Comparison of ENCODE assay signal across 27 cellular contexts in the genomic region with DNA sequence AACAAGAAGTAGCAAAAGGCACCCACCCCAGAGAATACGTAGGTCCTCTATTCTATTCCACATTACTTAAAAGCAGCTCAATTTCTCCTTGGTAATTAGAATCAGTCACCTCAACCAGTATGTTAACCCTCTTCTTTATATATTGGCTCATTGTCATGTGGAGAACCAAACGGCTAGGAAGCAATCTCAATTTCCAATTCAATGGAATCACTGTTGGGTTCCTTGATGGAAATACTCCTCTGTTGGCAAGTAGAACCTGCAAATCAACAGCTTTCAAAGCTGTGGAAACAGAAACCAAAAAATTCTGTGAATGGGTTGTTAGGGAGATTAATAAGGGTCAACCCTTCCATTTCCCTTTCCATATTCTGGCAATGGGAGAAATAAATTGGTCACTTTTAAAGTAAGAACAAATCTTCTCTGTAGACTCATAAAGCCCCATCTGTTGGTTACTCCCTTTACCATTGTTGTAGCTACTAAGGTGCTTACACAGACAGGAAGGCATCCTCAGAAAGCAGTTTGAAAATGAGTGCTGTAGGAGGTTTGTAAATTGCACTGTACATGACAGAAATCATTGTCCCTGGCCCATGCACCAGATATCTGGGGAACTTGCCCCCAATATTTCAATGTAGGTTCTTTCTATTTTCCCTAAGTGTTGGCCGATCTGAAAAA.
"Had no signal": no experiment of that assay in that cellular context is flagged by ENCODE, and none has a peak within 500 bp of the region (broad histone marks: within the 10 kb centered on the region; RNA-seq: fewer than 3 reads in every experiment).

No MANE protein-coding gene starts in this region.

- H3K4me3 ChIP-seq: coronary artery, gastrocnemius medialis, heart right ventricle, left ventricle myocardium inferior, lung, neural progenitor cell, pancreas, suprapubic skin, tibial artery, upper lobe of left lung, uterus had no signal

- H3K9ac ChIP-seq: neural progenitor cell had no signal

- H3K4me1 ChIP-seq: gastrocnemius medialis, heart right ventricle, left ventricle myocardium inferior, neural progenitor cell, pancreas, suprapubic skin, tibial artery, upper lobe of left lung, uterus had no signal

- H3K36me3 ChIP-seq: gastrocnemius medialis, heart right ventricle, left ventricle myocardium inferior, neural progenitor cell, pancreas, suprapubic skin, tibial artery, upper lobe of left lung, uterus had no signal

- H3K9me3 ChIP-seq: gastrocnemius medialis, pancreas, tibial artery, uterus had no signal

- DNase-seq: effector CD4-positive, alpha-beta T cell; endodermal cell; gastrocnemius medialis; heart right ventricle; hypothalamus; immature natural killer cell; left ventricle myocardium inferior; mesenchymal stem cell; midbrain; nucleus accumbens; pancreas; right cardiac atrium; small intestine; stimulated activated CD4-positive, alpha-beta T cell treated with anti-CD3 and anti-CD28 coated beads, Interleukin-12 subunit alpha, Interleukin-12 subunit beta, amount 100 ng/mL, for 4 hours; stimulated activated CD4-positive, alpha-beta T cell treated with anti-CD3 and anti-CD28 coated beads, Interleukin-2, amount 100 ng/mL, for 48 hours; stimulated activated CD8-positive, alpha-beta memory T cell treated with anti-CD3 and anti-CD28 coated beads, Interleukin-4, amount 100 ng/mL, for 48 hours; stimulated activated naive CD8-positive, alpha-beta T cell treated with anti-CD3 and anti-CD28 coated beads, Interleukin-15, Interleukin-2, amounts not matched to agents 100 U/mL and 50 U/mL, for 24 hours; tibial artery; upper lobe of left lung; uterus had no signal

- H2AFZ ChIP-seq: neural progenitor cell had no signal

- FAIRE-seq: keratinocyte, pancreas, small intestine had no signal

- H3K4me2 ChIP-seq: neural progenitor cell had no signal

- ATAC-seq: gastrocnemius medialis; heart right ventricle; natural killer cell treated with Interleukin-12 subunit alpha and Interleukin-12 subunit beta and Interleukin-15 and Interleukin-18, amount 100 ng/mL, for 72 hours; pancreas; right cardiac atrium; stimulated activated effector memory CD8-positive, alpha-beta T cell treated with anti-CD3 and anti-CD28 coated beads, Interleukin-12 subunit alpha, Interleukin-12 subunit beta, amount 100 ng/mL, for 72 hours; stimulated activated naive CD8-positive, alpha-beta T cell treated with anti-CD3 and anti-CD28 coated beads, Interleukin-15, Interleukin-2, amounts not matched to agents 100 U/mL and 50 U/mL, for 24 hours had no signal

- H3K27me3 ChIP-seq: gastrocnemius medialis, heart right ventricle, neural progenitor cell, pancreas, suprapubic skin, tibial artery, upper lobe of left lung, uterus had no signal

- H3K27ac ChIP-seq: coronary artery, gastrocnemius medialis, heart right ventricle, left ventricle myocardium inferior, neural progenitor cell, pancreas, suprapubic skin, tibial artery, upper lobe of left lung, uterus had no signal
